Comparison of ENCODE assay signal across 18 cellular contexts in genomic region chr1:95287825-95288224, GRCh38. TPM values are rescaled to one million over a fixed set of nuclear protein-coding genes. Genes with fewer than 3 reads are reported as not detected.
DNase-seq lines count a peak whose midpoint lies in the region; ATAC-seq and TF ChIP-seq lines count a peak whose summit lies in the region.
"Had no signal": no experiment of that assay in that cellular context is flagged by ENCODE, and none has a peak within 500 bp of the region (broad histone marks: within the 10 kb centered on the region; RNA-seq: fewer than 3 reads in every experiment).

No MANE protein-coding gene starts in this region.

- no peaks in the 10 kb centered on the region for H3F3A ChIP-seq in PC-3 (ENCODE audit: low read length, unreplicated experiment)

- H2AFZ ChIP-seq in PC-3 (ENCODE audit: low read length), result no peak overlapping the region
- H2AFZ ChIP-seq: GM23248 had no signal

- H3K4me3 Mint-ChIP-seq in CD4-positive, alpha-beta memory T cell, result no peak overlapping the region

- H3K27me3 ChIP-seq in PC-3 (ENCODE audit: low read length), result no peaks in the 10 kb centered on the region
- no peaks in the 10 kb centered on the region for H3K27me3 ChIP-seq in prostate gland (replicated peaks; ENCODE audit: insufficient read depth)
- no peaks in the 10 kb centered on the region for H3K27me3 ChIP-seq in CD4-positive, alpha-beta memory T cell (ENCODE audit: insufficient read depth, low read length)
- H3K27me3 ChIP-seq: SJSA1 had no signal

- ATAC-seq in PC-3, result peak; percentile 87
- peak; percentile 87 for ATAC-seq in left colon
- ATAC-seq in HG03280 (IDR thresholded peaks at IDR 0.05; ENCODE audit: unreplicated experiment), result no peak

- TF ChIP-seq CTCF in PC-3 (conservative IDR thresholded peaks at IDR 0.05; ENCODE audit: low read depth, low read length), result no peak
- TF ChIP-seq CTCF in prostate gland (IDR thresholded peaks at IDR 0.05), result no peak

- H3K36me3 ChIP-seq in PC-3 (ENCODE audit: low read depth, low read length) (no peaks in the 10 kb centered on the region), prostate gland (no peaks in the 10 kb centered on the region)
- H3K36me3 ChIP-seq in CD4-positive, alpha-beta memory T cell (ENCODE audit: insufficient read depth, low read length), result no peaks in the 10 kb centered on the region
- H3K36me3 ChIP-seq: SJSA1 had no signal

- TF ChIP-seq POLR2A in prostate gland (IDR thresholded peaks at IDR 0.05), result no peak

- peaks cover 16% of the 10 kb centered on the region for H3K4me1 ChIP-seq in PC-3 (ENCODE audit: insufficient read depth, low read length)
- no peaks in the 10 kb centered on the region for H3K4me1 ChIP-seq in prostate gland (replicated peaks)
- no peaks in the 10 kb centered on the region for H3K4me1 ChIP-seq in CD4-positive, alpha-beta memory T cell (ENCODE audit: insufficient read depth, low read length)
- H3K4me1 ChIP-seq: SJSA1 had no signal

- H3K4me3 ChIP-seq in PC-3 (ENCODE audit: low read length) (no peak overlapping the region), prostate gland (no peak overlapping the region)
- no peak overlapping the region for H3K4me3 ChIP-seq in CD4-positive, alpha-beta memory T cell (ENCODE audit: low read length in 2 of 2)
- H3K4me3 ChIP-seq: GM23248, SJSA1 had no signal

- peak; percentile 86 for DNase-seq in DMS53 treated with DMSO at 0.1 percent for 48 hours (lab: John Stamatoyannopoulos, UW; ENCODE audit: unreplicated experiment)
- DNase-seq in PC-3, result peak; percentile 69
- DNase-seq in left colon, result no peak
- DNase-seq in renal cortical epithelial cell (ENCODE audit: low read depth), result peak; percentile 6
- no peak for DNase-seq in prostate gland (ENCODE audit: low spot score)
- no peak for DNase-seq in CD4-positive, alpha-beta memory T cell
- DNase-seq: DMS153, GM23248, H7, IMR-90, KG1, NCI-H1048, NCI-H2171, NCI-H226, NCI-H510A treated with DMSO at 0.1 percent for 48 hours, Right ventricle myocardium superior had no signal

- CTCF ChIA-PET in PC-3 (lab: Charles Lee), result interaction anchor here (0.6 to 1.1 kb wide), 2 partner anchors 54 to 106 kb away, joined by 3 to 5 read pairs; partner anchors contain the start of gene RWDD3
- CTCF ChIA-PET in CD4-positive, alpha-beta memory T cell (lab: Charles Lee; ENCODE audit: partially characterized antibody), result no interaction called here

- H3K36me3 Mint-ChIP-seq in CD4-positive, alpha-beta memory T cell, result no peaks in the 10 kb centered on the region

- intact Hi-C loops in PC-3 (cut with micrococcal nuclease), result no loop called here
- intact Hi-C loops in left colon (cut with DNase I, micrococcal nuclease), result no loop called here
- intact Hi-C loops in prostate gland (cut with DNase I), result no loop called here
- intact Hi-C loops in CD4-positive, alpha-beta memory T cell (cut with micrococcal nuclease), result no loop called here

- POLR2A ChIA-PET in PC-3 (lab: Charles Lee; ENCODE audit: unreplicated experiment), result interaction anchor here (0.6 kb wide), 1 partner anchor 215 kb away, joined by 3 read pairs; no protein-coding TSS in a partner anchor
- POLR2A ChIA-PET in CD4-positive, alpha-beta memory T cell (lab: Charles Lee; ENCODE audit: partially characterized antibody), result no interaction called here

- no peaks in the 10 kb centered on the region for H3K4me1 Mint-ChIP-seq in CD4-positive, alpha-beta memory T cell

- WGBS in prostate gland, result 60% methylated on average over 2 of the region's 2 CpGs

- H3K9me2 ChIP-seq in PC-3 (replicated peaks; ENCODE audit: low read length), result no peaks in the 10 kb centered on the region

- no peaks in the 10 kb centered on the region for H3K79me2 ChIP-seq in PC-3 (ENCODE audit: low read length)

- no TSS peak for BruUV-seq in PC-3 (replicated peaks; lab: Mats Ljungman, UMichigan)

- H3K9me3 ChIP-seq in PC-3 (ENCODE audit: low read length) (no peaks in the 10 kb centered on the region), prostate gland (no peaks in the 10 kb centered on the region)
- no peaks in the 10 kb centered on the region for H3K9me3 ChIP-seq in CD4-positive, alpha-beta memory T cell (ENCODE audit: control insufficient read depth in 1 of 2, low read length in 2 of 2)
- H3K9me3 ChIP-seq: SJSA1 had no signal

- no peaks in the 10 kb centered on the region for H3K9me3 Mint-ChIP-seq in CD4-positive, alpha-beta memory T cell

- H3K27ac ChIP-seq in PC-3 (ENCODE audit: low read length) (no peak overlapping the region), prostate gland (no peak overlapping the region)
- H3K27ac ChIP-seq in CD4-positive, alpha-beta memory T cell (ENCODE audit: low read depth, low read length), result no peak overlapping the region
- H3K27ac ChIP-seq: GM23248, SJSA1 had no signal

- no peak overlapping the region for H3K27ac Mint-ChIP-seq in CD4-positive, alpha-beta memory T cell

- H4K20me1 ChIP-seq in PC-3 (ENCODE audit: low read length), result no peaks in the 10 kb centered on the region

- no peak overlapping the region for H3K4me2 ChIP-seq in PC-3 (ENCODE audit: low read length)

- no peak overlapping the region for H3K9ac ChIP-seq in PC-3 (ENCODE audit: low read length)
- H3K9ac ChIP-seq: GM23248 had no signal

- H3K27me3 Mint-ChIP-seq in CD4-positive, alpha-beta memory T cell, result no peaks in the 10 kb centered on the region

RNA-seq across cellular contexts. Expression of gene RWDD3, which starts 53.8 kb away (rescaled TPM):
- total RNA-seq in PC-3 (2014; rRNA removed), result 10.3 and 10.4 TPM in 2 replicates
- total RNA-seq in left colon, result 10 to 100 TPM; 13.3 to 23.1 TPM
- 9.9 and 18.7 TPM in 2 replicates for total RNA-seq in renal cortical epithelial cell
- 10 to 100 TPM; 12.8 to 14.4 TPM for total RNA-seq in prostate gland
- 10 to 100 TPM; 22.5 to 27.5 TPM for total RNA-seq in CD4-positive, alpha-beta memory T cell
- polyA plus RNA-seq in CD4-positive, alpha-beta memory T cell, result 10 to 100 TPM; 29.2 to 61.2 TPM

Comparison
In these comparisons a context has a peak if more than half of its experiments do, and no peak if none do; other contexts are left out.
1. DNase-seq: peak in DMS53 treated with DMSO at 0.1 percent for 48 hours (single experiment), PC-3 (single experiment) and renal cortical epithelial cell (single experiment); none in left colon (0 of 2), prostate gland (single experiment) and CD4-positive, alpha-beta memory T cell (0 of 5).